In genomic region chr6:106098383-106099234, GRCh38 we compare ENCODE assay signal across 1 cellular context.
A peak's percentile ranks its signal among the peaks of the same experiment; 100 is the strongest.
TF ChIP-seq lines count a peak whose summit lies in the region.

No MANE protein-coding gene starts in this region.

TF ChIP-seq in GM12878, 131 proteins besides CTCF, POLR2A, EP300 and RAD21 (continued from another document):
- TF ChIP-seq ZNF687 (IDR thresholded peaks at IDR 0.05) (no peak), RELB (IDR thresholded peaks at IDR 0.05; ENCODE audit: low read depth) (peak; percentile 76), MXI1 (IDR thresholded peaks at IDR 0.05; ENCODE audit: low read depth, low read length) (peak; percentile 21; the same call in 1 of the 2 replicates), POLR2AphosphoS5 (IDR thresholded peaks at IDR 0.05; ENCODE audit: low read length) (peak; percentile 87), E2F8 (IDR thresholded peaks at IDR 0.05; ENCODE audit: low read depth, partially characterized antibody) (no peak), HDAC6 (IDR thresholded peaks at IDR 0.05; ENCODE audit: unreplicated experiment) (no peak), HSF1 (IDR thresholded peaks at IDR 0.05; ENCODE audit: low read depth, low read length) (no peak), MYB (IDR thresholded peaks at IDR 0.05; ENCODE audit: borderline replicate concordance, low read depth, low read length) (no peak), JUNB (IDR thresholded peaks at IDR 0.05) (peak; percentile 71), POU2F2 (IDR thresholded peaks at IDR 0.05; ENCODE audit: borderline replicate concordance, low read depth, low read length) (peak; percentile 94), IRF4 (IDR thresholded peaks at IDR 0.05; ENCODE audit: low read depth, low read length) (peak; percentile 44; the same call in 1 of the 2 replicates), ZNF592 (IDR thresholded peaks at IDR 0.05) (no peak), JUND (IDR thresholded peaks at IDR 0.05; ENCODE audit: low read depth, low read length) (no peak; the same call in 1 of the 2 replicates), E4F1 (IDR thresholded peaks at IDR 0.05; ENCODE audit: borderline replicate concordance, partially characterized antibody) (no peak), LARP7 (IDR thresholded peaks at IDR 0.05) (peak; percentile 28; the same call in 1 of the 2 replicates), IKZF1 (conservative IDR thresholded peaks at IDR 0.05) (0 out of 2 replicates have a peak, but pooled peaks have one; percentile 27), BCL11A (IDR thresholded peaks at IDR 0.05; ENCODE audit: low read depth, low read length) (peak; percentile 7; the same call in 1 of the 2 replicates), SKIL (IDR thresholded peaks at IDR 0.05; ENCODE audit: low read depth, poor library complexity, severe bottlenecking) (peak; percentile 31), NR2F1 (conservative IDR thresholded peaks at IDR 0.05) (no peak), TCF3 (IDR thresholded peaks at IDR 0.05; ENCODE audit: borderline replicate concordance, insufficient read depth, low read depth, low read length) (0 out of 2 replicates have a peak, but pooled peaks have one; percentile 18), NBN (IDR thresholded peaks at IDR 0.05) (no peak), CREB1 (IDR thresholded peaks at IDR 0.05; ENCODE audit: low read depth) (peak; percentile 74), ZBTB33 (IDR thresholded peaks at IDR 0.05) (no peak), PRDM15 (CRISPR knock-in tag; IDR thresholded peaks at IDR 0.05) (no peak)
